24 cellular contexts compared by ENCODE assay signal in the genomic region with DNA sequence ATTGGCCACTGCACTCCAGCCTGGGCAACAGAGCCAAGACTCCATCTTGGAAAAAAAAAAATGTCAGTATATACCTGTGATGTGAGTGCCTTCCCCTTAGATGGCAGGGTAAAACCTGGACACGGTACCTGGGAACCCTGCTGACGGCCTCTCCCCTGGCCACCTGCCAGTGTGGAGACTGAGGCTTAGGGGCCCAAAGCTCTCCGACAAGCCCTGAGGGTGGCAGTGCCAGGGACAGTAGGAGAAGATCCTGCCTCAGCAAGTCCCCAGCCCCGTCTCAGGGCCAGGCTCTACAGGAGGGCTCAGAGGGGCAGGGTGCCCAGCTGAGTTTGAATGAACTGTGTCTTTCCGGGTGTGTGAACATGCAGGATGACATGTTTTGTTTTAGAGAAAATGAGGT. TPM values are rescaled to one million over a fixed set of nuclear protein-coding genes. Genes with fewer than 3 reads are reported as not detected.
"Had no signal": no experiment of that assay in that cellular context is flagged by ENCODE, and none has a peak within 500 bp of the region (broad histone marks: within the 10 kb centered on the region; RNA-seq: fewer than 3 reads in every experiment).

No MANE protein-coding gene starts in this region.

- H3K9me3 Mint-ChIP-seq: naive B cell had no signal

- H3K9me3 ChIP-seq: adrenal gland, body of pancreas, gastrocnemius medialis, pancreas, psoas muscle, tibial nerve had no signal

- H3K27ac Mint-ChIP-seq: activated naive CD8-positive, alpha-beta T cell; naive B cell had no signal

- H3K27ac ChIP-seq: adrenal gland, body of pancreas, gastrocnemius medialis, hepatocyte, pancreas, psoas muscle, VCaP had no signal

- H3K36me3 ChIP-seq: adrenal gland, gastrocnemius medialis, pancreas had no signal

- H3K36me3 Mint-ChIP-seq: activated naive CD8-positive, alpha-beta T cell; naive B cell had no signal

- H3K4me1 Mint-ChIP-seq: naive B cell had no signal

- H2AFZ ChIP-seq: hepatocyte had no signal

- ATAC-seq: activated CD4-positive, CD25-positive, alpha-beta regulatory T cell treated with anti-CD3 and anti-CD28 coated beads, Interleukin-2, amount 50 U/mL, for 24 hours; body of pancreas; gastrocnemius medialis; left colon; pancreas; psoas muscle had no signal

- H3K4me3 Mint-ChIP-seq: activated naive CD8-positive, alpha-beta T cell; naive B cell had no signal

- H3K4me3 ChIP-seq: adrenal gland, body of pancreas, gastrocnemius medialis, hepatocyte, lung, pancreas, psoas muscle, tibial nerve had no signal

- DNase-seq: activated CD4-positive, alpha-beta T cell treated with anti-CD3 and anti-CD28 coated beads for 48 hours; activated CD4-positive, alpha-beta T cell treated with anti-CD3 and anti-CD28 coated beads, Interleukin-2, amount 50 U/mL, for 48 hours; activated CD8-positive, alpha-beta memory T cell treated with anti-CD3 and anti-CD28 coated beads for 24 hours; activated effector memory CD4-positive, alpha-beta T cell treated with Interleukin-2 at 50 U/mL for 16 hours; activated naive CD4-positive, alpha-beta T cell treated with Interleukin-2 at 50 U/mL for 16 hours; adrenal gland; aorta; body of pancreas; caudate nucleus; gastrocnemius medialis; left colon; mesendoderm; naive B cell; nucleus accumbens; pancreas; psoas muscle; stimulated activated naive CD4-positive, alpha-beta T cell had no signal

- H3K4me2 ChIP-seq: hepatocyte had no signal

- H3K4me1 ChIP-seq: adrenal gland, pancreas had no signal

- H3K27me3 ChIP-seq: adrenal gland, body of pancreas, gastrocnemius medialis, hepatocyte, pancreas, tibial nerve had no signal

RNA-seq across cellular contexts. Expression of a gene that starts 10.6 kb away (rescaled TPM):
- total RNA-seq: T-helper 1 cell treated with Interleukin-12 subunit alpha and Interleukin-12 subunit beta and Interleukin-4 antibody, amounts not matched to agents 30 ng/mL and 1 ng/mL, for 36 hours had no signal
